ENCODE assay signal across 30 cellular contexts in the genomic region with DNA sequence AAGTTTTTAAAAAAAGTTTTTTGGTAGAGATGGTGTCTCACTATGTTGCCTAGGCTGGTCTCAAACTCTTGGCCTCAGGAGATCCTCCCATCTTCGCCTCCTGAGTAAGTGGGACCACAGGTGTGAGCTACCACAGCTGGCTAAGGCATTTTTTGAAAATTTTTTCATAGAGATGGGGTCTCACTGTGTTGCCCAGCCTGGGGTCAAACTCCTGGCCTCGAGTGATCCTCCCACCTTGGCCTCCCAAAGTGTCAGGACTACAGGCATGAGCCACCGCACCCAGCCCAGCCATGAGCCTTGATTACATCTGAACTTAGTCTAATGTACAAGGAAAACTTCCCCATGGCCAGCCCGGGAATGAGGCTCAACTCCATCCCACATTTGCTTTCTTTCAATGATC.
"Had no signal": no experiment of that assay in that cellular context is flagged by ENCODE, and none has a peak within 500 bp of the region (broad histone marks: within the 10 kb centered on the region; RNA-seq: fewer than 3 reads in every experiment).

No MANE protein-coding gene starts in this region.

- DNase-seq: activated CD4-positive, alpha-beta memory T cell treated with anti-CD3 and anti-CD28 coated beads, Interleukin-2, amount 10 ng/mL, durations not matched to agents 7 days and 5 days; activated CD4-positive, alpha-beta T cell treated with anti-CD3 and anti-CD28 coated beads for 36 hours; activated CD4-positive, alpha-beta T cell treated with anti-CD3 and anti-CD28 coated beads, Interleukin-2, amount 50 U/mL, for 1 hour; activated CD8-positive, alpha-beta memory T cell treated with anti-CD3 and anti-CD28 coated beads, Interleukin-2, amount 50 U/mL, for 4 hours; activated effector memory CD4-positive, alpha-beta T cell treated with Interleukin-2 at 50 U/mL for 16 hours; activated naive CD4-positive, alpha-beta T cell; activated naive CD8-positive, alpha-beta T cell treated with anti-CD3 and anti-CD28 coated beads, Interleukin-2, amount 50 U/mL, for 24 hours; activated T-cell treated with anti-CD3 and anti-CD28 coated beads, Interleukin-2, amount 50 U/mL, for 1 hour; amniotic stem cell; central memory CD4-positive, alpha-beta T cell; MG63; NCI-H1105; NCI-H1436; NCI-H1694 treated with DMSO at 0.1 percent for 48 hours; NCI-H2029 treated with DMSO at 0.1 percent for 48 hours; NCI-H345; NCI-H510A; NCI-H526 treated with DMSO at 0.1 percent for 48 hours; NCI-H82; OCI-M1; RPMI8226; T-helper 17 cell; T1000 had no signal

- H3K36me3 ChIP-seq: MG63 had no signal

- H3K4me2 ChIP-seq: KMS-11 had no signal

- H3K9me3 ChIP-seq: MG63 had no signal

- H3K4me3 ChIP-seq: coronary artery, MG63, SK-N-MC had no signal

- ATAC-seq: activated CD4-positive, alpha-beta T cell treated with anti-CD3 and anti-CD28 coated beads for 36 hours; activated naive CD4-positive, alpha-beta T cell treated with anti-CD3 and anti-CD28 coated beads, Interleukin-2, amount 50 U/mL, for 72 hours; activated naive CD8-positive, alpha-beta T cell treated with anti-CD3 and anti-CD28 coated beads, Interleukin-2, amount 50 U/mL, for 24 hours; Panc1; Right ventricle myocardium inferior; T-helper 17 cell had no signal

- H3K27ac ChIP-seq: KMS-11, SK-N-MC, VCaP had no signal

- H3K9ac ChIP-seq: KMS-11 had no signal

- H3K27me3 ChIP-seq: MG63 had no signal
